In the genomic region with DNA sequence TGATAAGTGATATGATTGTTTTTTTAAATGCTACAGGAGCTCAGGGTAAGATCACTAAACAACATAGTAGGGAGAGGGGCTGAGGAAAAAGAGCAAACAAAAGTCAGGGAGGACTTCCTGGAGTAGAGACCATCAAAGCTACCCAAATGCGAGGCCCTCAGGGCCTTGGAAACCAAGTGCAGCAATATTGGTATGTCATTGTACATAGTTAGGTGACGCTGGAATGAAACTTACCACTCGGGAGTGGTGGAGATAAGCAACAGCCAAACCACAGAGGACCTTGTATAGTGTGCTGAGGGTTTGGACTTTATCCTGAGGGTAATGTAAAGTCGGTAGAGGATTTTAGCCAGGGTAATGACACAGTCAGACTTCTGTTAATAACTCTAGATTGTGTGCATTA, we compare ENCODE assay signal across 18 cellular contexts. TPM values are rescaled to one million over a fixed set of nuclear protein-coding genes. Genes with fewer than 3 reads are reported as not detected.
DNase-seq lines count a peak whose midpoint lies in the region; ATAC-seq and TF ChIP-seq lines count a peak whose summit lies in the region.
"Had no signal": no experiment of that assay in that cellular context is flagged by ENCODE, and none has a peak within 500 bp of the region (broad histone marks: within the 10 kb centered on the region; RNA-seq: fewer than 3 reads in every experiment).

No MANE protein-coding gene starts in this region.

- DNase-seq in EH (ENCODE audit: low read depth) = peak; percentile 60
- DNase-seq in NCI-H69 (lab: John Stamatoyannopoulos, UW) = peak; percentile 67
- DNase-seq in esophagus muscularis mucosa (ENCODE audit: extremely low spot score) = no peak
- DNase-seq in osteoblast (ENCODE audit: insufficient read length, low spot score, missing footprints) = no peak
- DNase-seq in ascending aorta (ENCODE audit: low spot score in 2 of 2) = no peak
- no peak for DNase-seq in BE2C
- no peak for DNase-seq in hypothalamus (lab: John Stamatoyannopoulos, UW)
- DNase-seq: activated CD4-positive, alpha-beta T cell treated with anti-CD3 and anti-CD28 coated beads for 48 hours; Kasumi-1; NCI-H1694; NCI-H446; stimulated activated CD4-positive, alpha-beta T cell treated with anti-CD3 and anti-CD28 coated beads, Interleukin-2, amount 100 ng/mL, for 48 hours; T1000 had no signal

- H3K4me1 ChIP-seq in esophagus muscularis mucosa (peaks cover 39 to 98% (median 86%) of the 10 kb centered on the region in 4 donors), osteoblast (ENCODE audit: insufficient read depth, low read length) (peaks cover 72% of the 10 kb centered on the region), ascending aorta (no peaks in the 10 kb centered on the region), BE2C (no peaks in the 10 kb centered on the region)
- H3K4me1 ChIP-seq: SJSA1 had no signal

- TF ChIP-seq CTCF in esophagus muscularis mucosa (IDR thresholded peaks at IDR 0.05) (no peak), osteoblast (IDR thresholded peaks at IDR 0.05; ENCODE audit: extremely low read depth, low read depth, low read length) (no peak), ascending aorta (IDR thresholded peaks at IDR 0.05) (no peak), BE2C (IDR thresholded peaks at IDR 0.05; ENCODE audit: low read depth, low read length) (no peak)

- no peak for TF ChIP-seq EP300 in esophagus muscularis mucosa (IDR thresholded peaks at IDR 0.05)

- H3K9me3 ChIP-seq in esophagus muscularis mucosa = no peaks in the 10 kb centered on the region
- H3K9me3 ChIP-seq in osteoblast (ENCODE audit: low read depth, low read length) = no peaks in the 10 kb centered on the region
- H3K9me3 ChIP-seq in ascending aorta = no peaks in the 10 kb centered on the region
- no peaks in the 10 kb centered on the region for H3K9me3 ChIP-seq in BE2C
- H3K9me3 ChIP-seq: SJSA1, tibial nerve had no signal

- H3K27ac ChIP-seq in esophagus muscularis mucosa (replicated peaks in 1 of 4) (peak overlapping the region in 3 of 4 donors; percentile 30 to 59 (median 42)), osteoblast (ENCODE audit: low read depth, low read length) (peak overlapping the region; percentile 25), ascending aorta (no peak overlapping the region)
- H3K27ac ChIP-seq: cardiac muscle cell, SJSA1, tibial nerve had no signal

- intact Hi-C loops in esophagus muscularis mucosa (cut with DNase I) (loop anchor here (10.0 kb wide), 1 partner anchor 322 kb away; no protein-coding TSS in a partner anchor), ascending aorta (cut with DNase I) (no loop called here)

- H4K20me1 ChIP-seq in osteoblast (ENCODE audit: insufficient read depth, low read length) = no peaks in the 10 kb centered on the region

- no peaks in the 10 kb centered on the region for H3K27me3 ChIP-seq in esophagus muscularis mucosa
- H3K27me3 ChIP-seq in osteoblast (ENCODE audit: insufficient read depth, low read length) = no peaks in the 10 kb centered on the region
- no peaks in the 10 kb centered on the region for H3K27me3 ChIP-seq in ascending aorta
- H3K27me3 ChIP-seq in BE2C = no peaks in the 10 kb centered on the region
- H3K27me3 ChIP-seq: cardiac muscle cell, SJSA1, tibial nerve had no signal

- 68% methylated on average over 4 of the region's 4 CpGs for WGBS in esophagus muscularis mucosa

- peaks cover 87% of the 10 kb centered on the region for H3K79me2 ChIP-seq in osteoblast (ENCODE audit: insufficient read depth, low read length)

- H3K4me3 ChIP-seq in esophagus muscularis mucosa = no peak overlapping the region
- H3K4me3 ChIP-seq in osteoblast (ENCODE audit: insufficient read depth, low read length) = no peak overlapping the region
- no peak overlapping the region for H3K4me3 ChIP-seq in ascending aorta
- no peak overlapping the region for H3K4me3 ChIP-seq in BE2C (ENCODE audit: low read depth, low read length)
- H3K4me3 ChIP-seq: cardiac muscle cell, SJSA1, tibial nerve had no signal

- peak overlapping the region; percentile 3 for H3K4me2 ChIP-seq in osteoblast (ENCODE audit: insufficient read depth, low read length)

- TF ChIP-seq POLR2A in esophagus muscularis mucosa (IDR thresholded peaks at IDR 0.05; ENCODE audit: low read depth) = no peak

- ATAC-seq in HG03097 (IDR thresholded peaks at IDR 0.05; ENCODE audit: low FRiP score, unreplicated experiment) = no peak
- ATAC-seq: sciatic nerve had no signal

- H3K36me3 ChIP-seq in esophagus muscularis mucosa = no peaks in the 10 kb centered on the region
- no peaks in the 10 kb centered on the region for H3K36me3 ChIP-seq in osteoblast (ENCODE audit: insufficient read depth, low read length)
- no peaks in the 10 kb centered on the region for H3K36me3 ChIP-seq in ascending aorta
- no peaks in the 10 kb centered on the region for H3K36me3 ChIP-seq in BE2C
- H3K36me3 ChIP-seq: cardiac muscle cell, SJSA1, tibial nerve had no signal

- peak overlapping the region; percentile 27 for H2AFZ ChIP-seq in osteoblast (ENCODE audit: low read length)

RNA-seq across cellular contexts. Expression of a gene that starts 13.8 kb away (rescaled TPM):
- total RNA-seq in esophagus muscularis mucosa (100 to 1,000 TPM in 2 of 4 donors, 10 to 100 TPM in 2; 71.7 to 147 (median 121) TPM), osteoblast (46.7 and 62.5 TPM in 2 replicates), ascending aorta (13.2 TPM)
- 0.08 TPM for polyA plus RNA-seq in BE2C (2012; ENCODE audit: insufficient read depth, insufficient read length, low read depth)

Comparison
In these comparisons a context has a peak if more than half of its experiments do, and no peak if none do; other contexts are left out.
1. DNase-seq: peak in EH (single experiment) and NCI-H69 (single experiment); none in esophagus muscularis mucosa (single experiment), osteoblast (single experiment), ascending aorta (0 of 2), BE2C (single experiment) and hypothalamus (0 of 51).
2. H3K27ac ChIP-seq: peak in esophagus muscularis mucosa (3 of 4) and osteoblast (single experiment); none in ascending aorta (0 of 2).